13 cellular contexts compared by ENCODE assay signal in the genomic region with DNA sequence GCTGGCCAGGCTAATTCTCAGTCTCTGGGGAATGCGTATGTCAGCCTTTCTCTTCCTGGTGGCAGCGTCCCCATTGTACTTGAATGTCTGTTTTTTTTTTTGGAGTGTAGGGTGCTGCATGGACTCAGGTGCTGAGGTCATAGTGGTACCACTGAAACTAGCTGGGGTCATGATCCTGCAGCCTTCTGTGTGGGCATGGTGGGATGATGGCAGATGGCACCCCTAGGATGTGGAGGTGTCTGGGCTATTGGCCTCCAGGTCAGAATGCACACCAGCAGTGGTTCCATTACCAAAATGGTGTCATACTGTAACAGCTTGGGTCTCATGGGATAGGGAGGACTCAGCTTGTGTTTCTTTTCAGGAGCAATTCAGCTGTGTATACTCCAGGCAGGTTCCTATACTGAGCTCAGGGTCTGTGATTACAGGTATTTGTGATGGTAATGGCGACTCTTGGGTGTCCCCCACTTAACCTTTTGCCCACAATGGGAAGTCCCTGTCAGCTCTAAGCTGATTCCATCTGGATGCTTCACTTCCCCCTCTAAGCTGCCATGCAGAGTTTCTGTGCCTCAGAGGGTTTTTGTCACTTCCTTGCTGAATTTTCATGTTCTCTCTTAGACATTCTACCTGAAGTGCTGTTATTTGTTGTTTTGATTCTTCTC. TPM values are rescaled to one million over a fixed set of nuclear protein-coding genes. Genes with fewer than 3 reads are reported as not detected.
DNase-seq lines count a peak whose midpoint lies in the region; ATAC-seq and TF ChIP-seq lines count a peak whose summit lies in the region.
"Had no signal": no experiment of that assay in that cellular context is flagged by ENCODE, and none has a peak within 500 bp of the region (broad histone marks: within the 10 kb centered on the region; RNA-seq: fewer than 3 reads in every experiment).

No MANE protein-coding gene starts in this region.

- POLR2A ChIA-PET in WTC11 (lab: Charles Lee) = interaction anchor here (1.0 kb wide), 1 partner anchor 18 kb away, joined by 4 read pairs; a partner anchor contains a TSS

- no peak overlapping the region for H3K4me3 ChIP-seq in breast epithelium
- H3K4me3 ChIP-seq: BLaER1, MG63, neural progenitor cell had no signal

- H3K4me1 Mint-ChIP-seq in WTC11 = peaks cover 53% of the 10 kb centered on the region
- H3K4me1 Mint-ChIP-seq: neural progenitor cell had no signal

- H3K36me3 ChIP-seq in breast epithelium = peaks cover 6% of the 10 kb centered on the region

- H3K27ac Mint-ChIP-seq in WTC11 = peak overlapping the region; percentile 48
- H3K27ac Mint-ChIP-seq: neural progenitor cell had no signal

- H3K36me3 Mint-ChIP-seq in WTC11 = peaks cover 57% of the 10 kb centered on the region

- CTCF ChIA-PET in WTC11 (lab: Charles Lee) = interaction anchor here (0.6 to 1.6 kb wide), 20 partner anchors 9 to 758 kb away, joined by 3 to 11 read pairs (median 5); a partner anchor contains a TSS

- TF ChIP-seq CTCF in GM10266 (IDR thresholded peaks at IDR 0.05; ENCODE audit: control insufficient read depth, insufficient read depth, low read depth, missing control alignments) (no peak), WTC11 (IDR thresholded peaks at IDR 0.05) (no peak), breast epithelium (IDR thresholded peaks at IDR 0.05) (no peak)

- intact Hi-C loops in breast epithelium (cut with DNase I; ENCODE audit: low total_unique reads) = no loop called here

- H3K4me3 Mint-ChIP-seq in WTC11 = peak overlapping the region; percentile 33
- H3K4me3 Mint-ChIP-seq: neural progenitor cell had no signal

- ATAC-seq in GM19438 (IDR thresholded peaks at IDR 0.05; ENCODE audit: low read depth, unreplicated experiment) = peak; percentile 52
- ATAC-seq in HG03025 (IDR thresholded peaks at IDR 0.05; ENCODE audit: low FRiP score, unreplicated experiment) = peak; percentile 81
- ATAC-seq in WTC11 = peak; percentile 100

- peaks cover 9 to 30% of the 10 kb centered on the region in 2 donors for H3K9me3 ChIP-seq in breast epithelium

- no peaks in the 10 kb centered on the region for H3K27me3 ChIP-seq in breast epithelium
- H3K27me3 ChIP-seq: BLaER1, MG63, neural progenitor cell had no signal

- H3K4me1 ChIP-seq in breast epithelium = no peaks in the 10 kb centered on the region

- no peak overlapping the region for H3K27ac ChIP-seq in breast epithelium
- H3K27ac ChIP-seq: BLaER1, neural progenitor cell had no signal

- DNase-seq in GM10266 (ENCODE audit: extremely low spot score) (peak; percentile 7), WTC11 (ENCODE audit: low spot score) (peak; percentile 28), D341Med (ENCODE audit: low spot score) (no peak), H4 (ENCODE audit: low spot score) (no peak), T-helper 1 cell (no peak), breast epithelium (ENCODE audit: low spot score in 2 of 2) (no peak)
- DNase-seq: activated CD8-positive, alpha-beta memory T cell treated with anti-CD3 and anti-CD28 coated beads, Interleukin-2, amount 50 U/mL, for 4 hours; MG63; SHP77 treated with DMSO at 0.1 percent for 48 hours had no signal

- no peak for TF ChIP-seq POLR2A in breast epithelium (IDR thresholded peaks at IDR 0.05)

- H3K9me3 Mint-ChIP-seq in WTC11 = peaks cover 22% of the 10 kb centered on the region

- H3K27me3 Mint-ChIP-seq in WTC11 (ENCODE audit: low read depth) = peaks cover 12% of the 10 kb centered on the region

TF ChIP-seq in WTC11, 78 proteins besides CTCF, POLR2A, EP300 and RAD21:
- TF ChIP-seq PRRX2 (CRISPR knock-in tag; IDR thresholded peaks at IDR 0.05) = no peak
- TF ChIP-seq, protein P1, sequence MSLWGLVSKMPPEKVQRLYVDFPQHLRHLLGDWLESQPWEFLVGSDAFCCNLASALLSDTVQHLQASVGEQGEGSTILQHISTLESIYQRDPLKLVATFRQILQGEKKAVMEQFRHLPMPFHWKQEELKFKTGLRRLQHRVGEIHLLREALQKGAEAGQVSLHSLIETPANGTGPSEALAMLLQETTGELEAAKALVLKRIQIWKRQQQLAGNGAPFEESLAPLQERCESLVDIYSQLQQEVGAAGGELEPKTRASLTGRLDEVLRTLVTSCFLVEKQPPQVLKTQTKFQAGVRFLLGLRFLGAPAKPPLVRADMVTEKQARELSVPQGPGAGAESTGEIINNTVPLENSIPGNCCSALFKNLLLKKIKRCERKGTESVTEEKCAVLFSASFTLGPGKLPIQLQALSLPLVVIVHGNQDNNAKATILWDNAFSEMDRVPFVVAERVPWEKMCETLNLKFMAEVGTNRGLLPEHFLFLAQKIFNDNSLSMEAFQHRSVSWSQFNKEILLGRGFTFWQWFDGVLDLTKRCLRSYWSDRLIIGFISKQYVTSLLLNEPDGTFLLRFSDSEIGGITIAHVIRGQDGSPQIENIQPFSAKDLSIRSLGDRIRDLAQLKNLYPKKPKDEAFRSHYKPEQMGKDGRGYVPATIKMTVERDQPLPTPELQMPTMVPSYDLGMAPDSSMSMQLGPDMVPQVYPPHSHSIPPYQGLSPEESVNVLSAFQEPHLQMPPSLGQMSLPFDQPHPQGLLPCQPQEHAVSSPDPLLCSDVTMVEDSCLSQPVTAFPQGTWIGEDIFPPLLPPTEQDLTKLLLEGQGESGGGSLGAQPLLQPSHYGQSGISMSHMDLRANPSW (CRISPR knock-in tag; conservative IDR thresholded peaks at IDR 0.05; ENCODE audit: low read depth) = no peak
- TF ChIP-seq FOXK1 (CRISPR knock-in tag; IDR thresholded peaks at IDR 0.05) = peak; percentile 77; the same call in 1 of the 2 replicates
- TF ChIP-seq, protein P2, sequence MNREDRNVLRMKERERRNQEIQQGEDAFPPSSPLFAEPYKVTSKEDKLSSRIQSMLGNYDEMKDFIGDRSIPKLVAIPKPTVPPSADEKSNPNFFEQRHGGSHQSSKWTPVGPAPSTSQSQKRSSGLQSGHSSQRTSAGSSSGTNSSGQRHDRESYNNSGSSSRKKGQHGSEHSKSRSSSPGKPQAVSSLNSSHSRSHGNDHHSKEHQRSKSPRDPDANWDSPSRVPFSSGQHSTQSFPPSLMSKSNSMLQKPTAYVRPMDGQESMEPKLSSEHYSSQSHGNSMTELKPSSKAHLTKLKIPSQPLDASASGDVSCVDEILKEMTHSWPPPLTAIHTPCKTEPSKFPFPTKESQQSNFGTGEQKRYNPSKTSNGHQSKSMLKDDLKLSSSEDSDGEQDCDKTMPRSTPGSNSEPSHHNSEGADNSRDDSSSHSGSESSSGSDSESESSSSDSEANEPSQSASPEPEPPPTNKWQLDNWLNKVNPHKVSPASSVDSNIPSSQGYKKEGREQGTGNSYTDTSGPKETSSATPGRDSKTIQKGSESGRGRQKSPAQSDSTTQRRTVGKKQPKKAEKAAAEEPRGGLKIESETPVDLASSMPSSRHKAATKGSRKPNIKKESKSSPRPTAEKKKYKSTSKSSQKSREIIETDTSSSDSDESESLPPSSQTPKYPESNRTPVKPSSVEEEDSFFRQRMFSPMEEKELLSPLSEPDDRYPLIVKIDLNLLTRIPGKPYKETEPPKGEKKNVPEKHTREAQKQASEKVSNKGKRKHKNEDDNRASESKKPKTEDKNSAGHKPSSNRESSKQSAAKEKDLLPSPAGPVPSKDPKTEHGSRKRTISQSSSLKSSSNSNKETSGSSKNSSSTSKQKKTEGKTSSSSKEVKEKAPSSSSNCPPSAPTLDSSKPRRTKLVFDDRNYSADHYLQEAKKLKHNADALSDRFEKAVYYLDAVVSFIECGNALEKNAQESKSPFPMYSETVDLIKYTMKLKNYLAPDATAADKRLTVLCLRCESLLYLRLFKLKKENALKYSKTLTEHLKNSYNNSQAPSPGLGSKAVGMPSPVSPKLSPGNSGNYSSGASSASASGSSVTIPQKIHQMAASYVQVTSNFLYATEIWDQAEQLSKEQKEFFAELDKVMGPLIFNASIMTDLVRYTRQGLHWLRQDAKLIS (CRISPR knock-in tag; IDR thresholded peaks at IDR 0.05; ENCODE audit: borderline replicate concordance) = 0 out of 2 replicates have a peak, but pooled peaks have one; percentile 20
- TF ChIP-seq TEAD1 (CRISPR knock-in tag; IDR thresholded peaks at IDR 0.05) = peak; percentile 78; the same call in 1 of the 2 replicates
- TF ChIP-seq ZNF423 (CRISPR knock-in tag; IDR thresholded peaks at IDR 0.05) = no peak
- peak; percentile 47; the same call in 1 of the 2 replicates for TF ChIP-seq ZNF138 (CRISPR knock-in tag; conservative IDR thresholded peaks at IDR 0.05)
- TF ChIP-seq CBFB (CRISPR knock-in tag; IDR thresholded peaks at IDR 0.05; ENCODE audit: low read depth) = 0 out of 2 replicates have a peak, but pooled peaks have one; percentile 67
- peak; percentile 17; the same call in 1 of the 2 replicates for TF ChIP-seq SP1 (CRISPR knock-in tag; conservative IDR thresholded peaks at IDR 0.05)

RNA-seq across cellular contexts. Expression of a gene that starts 17.9 kb away (rescaled TPM):
- total RNA-seq in WTC11 (2021) = 362 to 409 TPM (median 407 TPM) in 3 replicates
- 319 and 381 TPM in 2 replicates for total RNA-seq in H4 (2014; rRNA removed; shearing (Covaris generic))
- total RNA-seq in breast epithelium = 100 to 1,000 TPM; 173 to 360 (median 265) TPM

Comparison
In these comparisons a context has a peak if more than half of its experiments do, and no peak if none do; other contexts are left out.
1. DNase-seq: peak in GM10266 (single experiment) and WTC11 (single experiment); none in D341Med (single experiment), H4 (single experiment), T-helper 1 cell (0 of 5) and breast epithelium (0 of 2).
2. Peak in every context shown above with its lines, with median percentiles within 50 percentile points of each other: ATAC-seq.